In the genomic region with DNA sequence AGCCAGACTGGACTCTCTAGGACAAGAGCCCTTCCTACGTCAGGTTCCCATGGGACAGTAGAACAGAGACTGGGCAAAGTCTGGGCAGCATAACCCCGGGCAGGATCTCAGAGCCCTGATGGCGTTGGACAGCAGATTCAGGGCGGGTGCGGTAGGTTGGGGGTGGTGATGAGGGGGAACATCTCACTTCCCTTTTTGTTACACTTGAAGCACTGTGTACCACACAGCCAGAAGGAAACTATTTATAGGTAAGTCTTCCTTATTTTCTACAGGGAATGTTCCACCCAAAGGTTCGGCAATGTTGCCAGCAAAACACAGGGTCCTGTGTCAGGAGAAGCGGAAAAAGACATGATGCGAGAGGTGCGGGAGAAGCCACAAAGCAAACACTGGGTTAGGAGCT, we compare ENCODE assay signal across 15 cellular contexts.
A peak's percentile ranks its signal among the peaks of the same experiment; 100 is the strongest.
DNase-seq lines count a peak whose midpoint lies in the region; ATAC-seq and TF ChIP-seq lines count a peak whose summit lies in the region.
"Had no signal": no experiment of that assay in that cellular context is flagged by ENCODE, and none has a peak within 500 bp of the region (broad histone marks: within the 10 kb centered on the region; RNA-seq: fewer than 3 reads in every experiment).

No MANE protein-coding gene starts in this region.

- H3K79me2 ChIP-seq in parathyroid adenoma = peaks cover 4% of the 10 kb centered on the region

- H3K4me2 ChIP-seq in parathyroid adenoma (ENCODE audit: low read length) = no peak overlapping the region

- no peaks in the 10 kb centered on the region for H3K36me3 ChIP-seq in parathyroid adenoma (ENCODE audit: control insufficient read depth, insufficient read depth, low read length)
- H3K36me3 ChIP-seq in WERI-Rb-1 = no peaks in the 10 kb centered on the region

- ATAC-seq in GM18867 (IDR thresholded peaks at IDR 0.05; ENCODE audit: unreplicated experiment) (peak; percentile 59), HG02642 (IDR thresholded peaks at IDR 0.05; ENCODE audit: poor library complexity, unreplicated experiment) (peak; percentile 38)

- peaks cover 4% of the 10 kb centered on the region for H3K4me1 ChIP-seq in parathyroid adenoma

- no peak overlapping the region for H3K4me3 ChIP-seq in parathyroid adenoma (ENCODE audit: low read depth, low read length)
- H3K4me3 ChIP-seq in WERI-Rb-1 (ENCODE audit: low read depth, low read length) = no peak overlapping the region
- H3K4me3 ChIP-seq: lung had no signal

- DNase-seq in MV-4-11 (lab: John Stamatoyannopoulos, UW) = peak; percentile 70
- DNase-seq in NCI-H1417 (lab: John Stamatoyannopoulos, UW) = no peak
- no peak for DNase-seq in WERI-Rb-1
- no peak for DNase-seq in cortex of kidney (lab: John Stamatoyannopoulos, UW)
- no peak for DNase-seq in stimulated activated CD4-positive, alpha-beta T cell treated with anti-CD3 and anti-CD28 coated beads, Interleukin-4, amount 100 ng/mL, for 24 hours
- DNase-seq: activated naive CD4-positive, alpha-beta T cell treated with anti-CD3 and anti-CD28 coated beads, Interleukin-2, amount 50 U/mL, for 16 hours; DND-41; GOT3; NCI-H1048; T-helper 1 cell had no signal

- no peaks in the 10 kb centered on the region for H3K27me3 ChIP-seq in parathyroid adenoma (ENCODE audit: control insufficient read depth, insufficient read depth, low read length)
- peaks cover 11% of the 10 kb centered on the region for H3K27me3 ChIP-seq in WERI-Rb-1 (ENCODE audit: insufficient read depth, low read depth, severe bottlenecking)

- H2AFZ ChIP-seq in parathyroid adenoma = no peak overlapping the region

- TF ChIP-seq CTCF in parathyroid adenoma (IDR thresholded peaks at IDR 0.05) (no peak), WERI-Rb-1 (IDR thresholded peaks at IDR 0.05; ENCODE audit: low read depth, low read length) (no peak)

- H3K27ac ChIP-seq in parathyroid adenoma = peak overlapping the region; percentile 29
- no peak overlapping the region for H3K27ac ChIP-seq in WERI-Rb-1
- H3K27ac ChIP-seq: epithelial cell of prostate had no signal

- H3K9ac ChIP-seq in parathyroid adenoma = no peak overlapping the region

- no peaks in the 10 kb centered on the region for H3K9me3 ChIP-seq in parathyroid adenoma (ENCODE audit: control insufficient read depth, low read length)
- H3K9me3 ChIP-seq in WERI-Rb-1 (ENCODE audit: severe bottlenecking) = no peaks in the 10 kb centered on the region
